ENCODE assay signal across 1 cellular context in genomic region chr20:825710-826421, GRCh38.
TF ChIP-seq lines count a peak whose summit lies in the region.

No MANE protein-coding gene starts in this region.

TF ChIP-seq in IMR-90, 13 proteins besides CTCF, POLR2A, EP300 and RAD21 (continued from another document):
- TF ChIP-seq FOS (IDR thresholded peaks at IDR 0.05; ENCODE audit: low read depth, low read length) = no peak
- no peak for TF ChIP-seq MXI1 (IDR thresholded peaks at IDR 0.05; ENCODE audit: borderline replicate concordance, low read depth, low read length)
- TF ChIP-seq SMC3 (IDR thresholded peaks at IDR 0.05; ENCODE audit: low read depth, low read length) = no peak
- TF ChIP-seq BHLHE40 (IDR thresholded peaks at IDR 0.05; ENCODE audit: low read depth, low read length) = no peak
- no peak for TF ChIP-seq NFE2L2 (IDR thresholded peaks at IDR 0.05; ENCODE audit: low read depth, low read length)
- TF ChIP-seq, protein P1, sequence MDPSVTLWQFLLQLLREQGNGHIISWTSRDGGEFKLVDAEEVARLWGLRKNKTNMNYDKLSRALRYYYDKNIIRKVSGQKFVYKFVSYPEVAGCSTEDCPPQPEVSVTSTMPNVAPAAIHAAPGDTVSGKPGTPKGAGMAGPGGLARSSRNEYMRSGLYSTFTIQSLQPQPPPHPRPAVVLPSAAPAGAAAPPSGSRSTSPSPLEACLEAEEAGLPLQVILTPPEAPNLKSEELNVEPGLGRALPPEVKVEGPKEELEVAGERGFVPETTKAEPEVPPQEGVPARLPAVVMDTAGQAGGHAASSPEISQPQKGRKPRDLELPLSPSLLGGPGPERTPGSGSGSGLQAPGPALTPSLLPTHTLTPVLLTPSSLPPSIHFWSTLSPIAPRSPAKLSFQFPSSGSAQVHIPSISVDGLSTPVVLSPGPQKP (IDR thresholded peaks at IDR 0.05; ENCODE audit: borderline replicate concordance, low read depth, low read length) = no peak
- TF ChIP-seq MAFK (IDR thresholded peaks at IDR 0.05; ENCODE audit: low read depth, low read length) = no peak
- TF ChIP-seq MAZ (IDR thresholded peaks at IDR 0.05; ENCODE audit: borderline replicate concordance, low read depth, low read length) = no peak
